Comparison of ENCODE assay signal across 14 cellular contexts in genomic region chr7:144292384-144293161, GRCh38. TPM values are rescaled to one million over a fixed set of nuclear protein-coding genes. Genes with fewer than 3 reads are reported as not detected.
A peak's percentile ranks its signal among the peaks of the same experiment; 100 is the strongest.
DNase-seq lines count a peak whose midpoint lies in the region; ATAC-seq, FAIRE-seq and TF ChIP-seq lines count a peak whose summit lies in the region.
"Not testable (repeated sequence)": the region's sequence is repeated elsewhere in the genome, so short reads cannot be mapped to it uniquely, and the experiment has no call there.
"Had no signal": no experiment of that assay in that cellular context is flagged by ENCODE, and none has a peak within 500 bp of the region (broad histone marks: within the 10 kb centered on the region; RNA-seq: fewer than 3 reads in every experiment).

No MANE protein-coding gene starts in this region.

- H3K4me1 ChIP-seq in keratinocyte (ENCODE audit: control insufficient read depth, extremely low read depth, insufficient read depth, low read length); spleen: not testable (repeated sequence)

- not testable (repeated sequence) for H3K27me3 ChIP-seq in keratinocyte (ENCODE audit: control insufficient read depth, extremely low read depth, insufficient read depth, low read length); spleen (replicated peaks in 1 of 7)

- H3K36me3 ChIP-seq in keratinocyte (ENCODE audit: control insufficient read depth in 2 of 2, extremely low read depth in 1 of 2, insufficient read depth in 2 of 2, low read length in 2 of 2); spleen: not testable (repeated sequence)

- H3K27ac ChIP-seq in keratinocyte (ENCODE audit: control insufficient read depth, insufficient read depth, low read length); spleen: not testable (repeated sequence)

- WGBS in spleen, 5 donors: 92 to 98% (median 95%) methylated on average over 2 to 4 of the region's 14 CpGs

- FAIRE-seq in RCC 7860 (lab: Jason Lieb, UNC); keratinocyte (lab: Jason Lieb, UNC): not testable (repeated sequence)

- DNase-seq in RCC 7860 (ENCODE audit: low spot score) (peak; percentile 3), mesenteric fat pad (ENCODE audit: low spot score) (peak; percentile 47), spleen (peak; percentile 14)
- DNase-seq in activated CD8-positive, alpha-beta memory T cell treated with anti-CD3 and anti-CD28 coated beads for 24 hours: peak; percentile 51
- DNase-seq in effector memory CD8-positive, alpha-beta T cell; keratinocyte (ENCODE audit: low read depth, low spot score): not testable (repeated sequence)

- H3K36me3 Mint-ChIP-seq in activated naive CD8-positive, alpha-beta T cell; effector memory CD8-positive, alpha-beta T cell (ENCODE audit: insufficient read depth): not testable (repeated sequence)

- H3K4me2 ChIP-seq in keratinocyte (ENCODE audit: control insufficient read depth, extremely low read depth, insufficient read depth, low read depth, low read length): peak overlapping the region; percentile 48

- dilution Hi-C loops in keratinocyte (cut with MboI; ENCODE audit: extremely low pct_ligation_motif_present, low sequenced_read_pairs): not testable (repeated sequence)

- H4K20me1 ChIP-seq in keratinocyte (ENCODE audit: control insufficient read depth, extremely low read depth, insufficient read depth, low read length): not testable (repeated sequence)

- not testable (repeated sequence) for H2AFZ ChIP-seq in keratinocyte (ENCODE audit: control insufficient read depth, low read length)

- not testable (repeated sequence) for H3K27ac Mint-ChIP-seq in activated naive CD8-positive, alpha-beta T cell; effector memory CD8-positive, alpha-beta T cell

- not testable (repeated sequence) for H3K79me2 ChIP-seq in keratinocyte (ENCODE audit: control insufficient read depth, insufficient read depth, low read length)

- H3K9me3 ChIP-seq in keratinocyte (ENCODE audit: control insufficient read depth, low read depth, low read length); spleen: not testable (repeated sequence)

- H3K4me3 ChIP-seq in keratinocyte (ENCODE audit: control insufficient read depth in 2 of 3, extremely low read depth in 1 of 3, insufficient read depth in 2 of 3, low read depth in 1 of 3, low read length in 3 of 3); spleen: not testable (repeated sequence)

- not testable (repeated sequence) for H3K27me3 Mint-ChIP-seq in activated naive CD8-positive, alpha-beta T cell; effector memory CD8-positive, alpha-beta T cell

- not testable (repeated sequence) for TF ChIP-seq CTCF in keratinocyte (optimal IDR thresholded peaks at IDR 0.05 in 1 of 3, IDR thresholded peaks at IDR 0.05 in 1 of 3, conservative IDR thresholded peaks at IDR 0.05 in 1 of 3; ENCODE audit: extremely low read depth in 1 of 3, insufficient read depth in 2 of 3, low read length in 3 of 3); spleen (IDR thresholded peaks at IDR 0.05 in 8 of 11, conservative IDR thresholded peaks at IDR 0.05 in 3 of 11)

- H3K9me1 ChIP-seq in keratinocyte (ENCODE audit: control insufficient read depth, extremely low read depth, insufficient read depth, low read length): not testable (repeated sequence)

- TF ChIP-seq POLR2A in spleen (IDR thresholded peaks at IDR 0.05): not testable (repeated sequence)

- H3K4me3 Mint-ChIP-seq in activated naive CD8-positive, alpha-beta T cell: peak overlapping the region; percentile 44
- H3K4me3 Mint-ChIP-seq in effector memory CD8-positive, alpha-beta T cell: not testable (repeated sequence)

- intact Hi-C loops in spleen (cut with DNase I; ENCODE audit: low total_unique reads): not testable (repeated sequence)

- H3K9ac ChIP-seq in keratinocyte (ENCODE audit: control insufficient read depth, extremely low read depth, insufficient read depth, low read length): not testable (repeated sequence)

- H3K9me3 Mint-ChIP-seq in activated naive CD8-positive, alpha-beta T cell (ENCODE audit: low read depth); effector memory CD8-positive, alpha-beta T cell: not testable (repeated sequence)

- peak; percentile 25 for ATAC-seq in effector memory CD8-positive, alpha-beta T cell (replicated peaks)

- not testable (repeated sequence) for H3K4me1 Mint-ChIP-seq in activated naive CD8-positive, alpha-beta T cell (ENCODE audit: low read depth); effector memory CD8-positive, alpha-beta T cell (ENCODE audit: low read depth in 2 of 2)

RNA-seq across cellular contexts. Expression of gene OR2A1, which starts 19.6 kb away (rescaled TPM):
- polyA plus RNA-seq in keratinocyte: not detected in 3 replicates
- polyA plus RNA-seq in keratinocyte (2011; ENCODE audit: low read depth): not detected
- not detected in 2 replicates for polyA plus RNA-seq in keratinocyte (2011; cell fraction: cytosol; rRNA removed)
- 0.03 and 0.13 TPM in 2 replicates for polyA plus RNA-seq in keratinocyte (2011; cell fraction: nucleus; rRNA removed)
- not detected in 2 replicates for polyA plus RNA-seq in keratinocyte (2012; ENCODE audit: low replicate concordance)
- not detected in 3 replicates for polyA minus RNA-seq in keratinocyte
- not detected for polyA minus RNA-seq in keratinocyte (2011; cell fraction: cytosol; rRNA and poly(A)+ RNA removed)
- polyA minus RNA-seq in keratinocyte (2011; cell fraction: nucleus; rRNA and poly(A)+ RNA removed): not detected in 2 replicates
- 0.16 TPM for total RNA-seq in mesenteric fat pad
- under 1 TPM in 6 of 7 donors, not detected in 1; 0.29 to 0.60 (median 0.50) TPM for total RNA-seq in spleen
- polyA plus RNA-seq in spleen: under 1 TPM; 0.03 to 0.16 (median 0.04) TPM
- total RNA-seq: A172, Calu3, H4, HFFc6, HT1080 had no signal

RNA-seq across cellular contexts. Expression of gene CTAGE8, which starts 23.5 kb away (rescaled TPM):
- polyA plus RNA-seq in keratinocyte: 0.50 to 0.88 TPM (median 0.52 TPM) in 3 replicates
- polyA plus RNA-seq in keratinocyte (2011; ENCODE audit: low read depth): 12.4 TPM
- polyA plus RNA-seq in keratinocyte (2011; cell fraction: cytosol; rRNA removed): 0.43 and 1.2 TPM in 2 replicates
- polyA plus RNA-seq in keratinocyte (2011; cell fraction: nucleus; rRNA removed): 4.5 and 7.3 TPM in 2 replicates
- polyA plus RNA-seq in keratinocyte (2012; ENCODE audit: low replicate concordance): 1.2 and 3.6 TPM in 2 replicates
- 0.13 to 0.82 TPM in 2 of 3 replicates, not detected in the other for polyA minus RNA-seq in keratinocyte
- polyA minus RNA-seq in keratinocyte (2011; cell fraction: cytosol; rRNA and poly(A)+ RNA removed): not detected
- 0.39 TPM in 1 of 2 replicates, not detected in the other for polyA minus RNA-seq in keratinocyte (2011; cell fraction: nucleus; rRNA and poly(A)+ RNA removed)
- 0.71 TPM for total RNA-seq in mesenteric fat pad
- 1 to 10 TPM in 5 of 7 donors, under 1 TPM in 2; 0.66 to 2.7 (median 1.5) TPM for total RNA-seq in spleen
- polyA plus RNA-seq in spleen: under 1 TPM in 2 of 3 donors, not detected in 1; 0.46 to 0.61 TPM
- total RNA-seq: A172, HFFc6, HT1080 had no signal

RNA-seq across cellular contexts. Expression of gene OR2A7, which starts 28.0 kb away (rescaled TPM):
- polyA plus RNA-seq in keratinocyte (3.6 to 5.5 TPM (median 5.5 TPM) in 3 replicates), spleen (under 1 TPM; 0.09 to 0.35 (median 0.12) TPM)
- 1.3 TPM for polyA plus RNA-seq in keratinocyte (2011; ENCODE audit: low read depth)
- polyA plus RNA-seq in keratinocyte (2011; cell fraction: cytosol; rRNA removed): 4.3 and 4.9 TPM in 2 replicates
- polyA plus RNA-seq in keratinocyte (2011; cell fraction: nucleus; rRNA removed): 20.5 and 25.9 TPM in 2 replicates
- polyA plus RNA-seq in keratinocyte (2012; ENCODE audit: low replicate concordance): 3.6 and 6.7 TPM in 2 replicates
- 17.2 to 45.2 TPM (median 22.5 TPM) in 3 replicates for polyA minus RNA-seq in keratinocyte
- 3.6 TPM for polyA minus RNA-seq in keratinocyte (2011; cell fraction: cytosol; rRNA and poly(A)+ RNA removed)
- polyA minus RNA-seq in keratinocyte (2011; cell fraction: nucleus; rRNA and poly(A)+ RNA removed): 11.3 and 23.0 TPM in 2 replicates
- total RNA-seq in mesenteric fat pad (3.8 TPM), spleen (1 to 10 TPM; 2.2 to 8.8 (median 5.0) TPM)
- total RNA-seq: A172, H4, HFFc6, HT1080 had no signal

RNA-seq across cellular contexts. Expression of gene OR2A42, which starts 53.2 kb away (rescaled TPM):
- polyA plus RNA-seq in keratinocyte: not detected in 3 replicates
- polyA plus RNA-seq in keratinocyte (2011; ENCODE audit: low read depth): not detected
- polyA plus RNA-seq in keratinocyte (2011; cell fraction: cytosol; rRNA removed): not detected in 2 replicates
- polyA plus RNA-seq in keratinocyte (2011; cell fraction: nucleus; rRNA removed): not detected in 2 replicates
- 0.10 TPM in 1 of 2 replicates, not detected in the other for polyA plus RNA-seq in keratinocyte (2012; ENCODE audit: low replicate concordance)
- not detected in 3 replicates for polyA minus RNA-seq in keratinocyte
- polyA minus RNA-seq in keratinocyte (2011; cell fraction: cytosol; rRNA and poly(A)+ RNA removed): not detected
- not detected in 2 replicates for polyA minus RNA-seq in keratinocyte (2011; cell fraction: nucleus; rRNA and poly(A)+ RNA removed)
- not detected for total RNA-seq in mesenteric fat pad
- under 1 TPM in 3 of 7 donors, not detected in 4; 0.20 to 0.46 (median 0.32) TPM for total RNA-seq in spleen
- polyA plus RNA-seq in spleen: under 1 TPM; 0.06 to 0.15 (median 0.06) TPM
- total RNA-seq: A172; Calu3; CD4-positive, alpha-beta T cell; Daoy; H4; HFFc6; HT1080 had no signal
